In genomic region chr12:117155278-117156060, GRCh38 we compare ENCODE assay signal across 1 cellular context.
TF ChIP-seq lines count a peak whose summit lies in the region.

No MANE protein-coding gene starts in this region.

TF ChIP-seq in HepG2, 621 proteins besides CTCF, POLR2A, EP300 and RAD21 (continued from another document and continues in another):
- TF ChIP-seq, protein P1, sequence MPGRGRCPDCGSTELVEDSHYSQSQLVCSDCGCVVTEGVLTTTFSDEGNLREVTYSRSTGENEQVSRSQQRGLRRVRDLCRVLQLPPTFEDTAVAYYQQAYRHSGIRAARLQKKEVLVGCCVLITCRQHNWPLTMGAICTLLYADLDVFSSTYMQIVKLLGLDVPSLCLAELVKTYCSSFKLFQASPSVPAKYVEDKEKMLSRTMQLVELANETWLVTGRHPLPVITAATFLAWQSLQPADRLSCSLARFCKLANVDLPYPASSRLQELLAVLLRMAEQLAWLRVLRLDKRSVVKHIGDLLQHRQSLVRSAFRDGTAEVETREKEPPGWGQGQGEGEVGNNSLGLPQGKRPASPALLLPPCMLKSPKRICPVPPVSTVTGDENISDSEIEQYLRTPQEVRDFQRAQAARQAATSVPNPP (CRISPR knock-in tag; IDR thresholded peaks at IDR 0.05), result no peak
- TF ChIP-seq ZBED4 (CRISPR knock-in tag; IDR thresholded peaks at IDR 0.05; ENCODE audit: borderline replicate concordance) (no peak), ZNF776 (CRISPR knock-in tag; IDR thresholded peaks at IDR 0.05) (no peak), NFKBIZ (CRISPR knock-in tag; IDR thresholded peaks at IDR 0.05) (no peak), AGO1 (IDR thresholded peaks at IDR 0.05; ENCODE audit: low read depth, low read length, poor library complexity, severe bottlenecking) (peak; percentile 22), TFAP4 (IDR thresholded peaks at IDR 0.05; ENCODE audit: borderline replicate concordance, low read depth) (peak; percentile 79), SALL2 (CRISPR knock-in tag; IDR thresholded peaks at IDR 0.05) (peak; percentile 49; the same call in 1 of the 2 replicates), IRF9 (CRISPR knock-in tag; IDR thresholded peaks at IDR 0.05; ENCODE audit: borderline replicate concordance) (no peak), SNAI1 (CRISPR knock-in tag; IDR thresholded peaks at IDR 0.05; ENCODE audit: borderline replicate concordance) (no peak), ZNF850 (CRISPR knock-in tag; conservative IDR thresholded peaks at IDR 0.05) (no peak), ZNF572 (CRISPR knock-in tag; IDR thresholded peaks at IDR 0.05) (no peak), MTERF4 (CRISPR knock-in tag; IDR thresholded peaks at IDR 0.05) (no peak), ETV6 (CRISPR knock-in tag; conservative IDR thresholded peaks at IDR 0.05) (no peak), MIER2 (CRISPR knock-in tag; IDR thresholded peaks at IDR 0.05) (no peak), ATF1 (CRISPR knock-in tag; IDR thresholded peaks at IDR 0.05) (no peak), EED (CRISPR knock-in tag; IDR thresholded peaks at IDR 0.05) (peak; percentile 45), ZNF232 (CRISPR knock-in tag; IDR thresholded peaks at IDR 0.05; ENCODE audit: borderline replicate concordance) (no peak), TAF15 (IDR thresholded peaks at IDR 0.05; ENCODE audit: low read depth, low read length, poor library complexity, severe bottlenecking) (no peak), ISX (CRISPR knock-in tag; conservative IDR thresholded peaks at IDR 0.05) (no peak), SNAPC4 (CRISPR knock-in tag; IDR thresholded peaks at IDR 0.05) (no peak), ZNF564 (CRISPR knock-in tag; IDR thresholded peaks at IDR 0.05) (no peak), TP53 (CRISPR knock-in tag; conservative IDR thresholded peaks at IDR 0.05) (no peak), MXD1 (CRISPR knock-in tag; IDR thresholded peaks at IDR 0.05) (no peak), ZBTB10 (CRISPR knock-in tag; IDR thresholded peaks at IDR 0.05; ENCODE audit: borderline replicate concordance) (no peak), ZNF546 (CRISPR knock-in tag; conservative IDR thresholded peaks at IDR 0.05) (no peak), KMT2A (CRISPR knock-in tag; IDR thresholded peaks at IDR 0.05) (no peak), HIVEP1 (CRISPR knock-in tag; IDR thresholded peaks at IDR 0.05) (no peak), ZBTB20 (CRISPR knock-in tag; IDR thresholded peaks at IDR 0.05; ENCODE audit: borderline replicate concordance, low read depth) (no peak), AGO2 (optimal IDR thresholded peaks at IDR 0.05; ENCODE audit: low read depth, low read length) (peak; percentile 81), ZNF644 (CRISPR knock-in tag; IDR thresholded peaks at IDR 0.05; ENCODE audit: low read depth) (0 out of 2 replicates have a peak, but pooled peaks have one; percentile 9), CHD2 (IDR thresholded peaks at IDR 0.05; ENCODE audit: low read depth, low read length) (no peak), ZNF720 (CRISPR knock-in tag; IDR thresholded peaks at IDR 0.05) (no peak), MXD3 (CRISPR knock-in tag; IDR thresholded peaks at IDR 0.05) (no peak), ZNF580 (CRISPR knock-in tag; IDR thresholded peaks at IDR 0.05; ENCODE audit: borderline replicate concordance, low read depth) (no peak; the same call in 1 of the 2 replicates), NR2F1 (CRISPR knock-in tag; IDR thresholded peaks at IDR 0.05) (no peak), HMG20A (CRISPR knock-in tag; IDR thresholded peaks at IDR 0.05; ENCODE audit: borderline replicate concordance) (no peak), ZNF614 (CRISPR knock-in tag; IDR thresholded peaks at IDR 0.05; ENCODE audit: borderline replicate concordance) (no peak), RBFOX2 (IDR thresholded peaks at IDR 0.05; ENCODE audit: low read depth, low read length) (no peak), MAFF (IDR thresholded peaks at IDR 0.05; ENCODE audit: low read depth, low read length) (no peak), CCAR2 (optimal IDR thresholded peaks at IDR 0.05; ENCODE audit: low read depth, low read length) (no peak), SP5 (CRISPR knock-in tag; IDR thresholded peaks at IDR 0.05; ENCODE audit: borderline replicate concordance, low read depth) (peak; percentile 74; the same call in 1 of the 2 replicates)
- TF ChIP-seq, protein P2, sequence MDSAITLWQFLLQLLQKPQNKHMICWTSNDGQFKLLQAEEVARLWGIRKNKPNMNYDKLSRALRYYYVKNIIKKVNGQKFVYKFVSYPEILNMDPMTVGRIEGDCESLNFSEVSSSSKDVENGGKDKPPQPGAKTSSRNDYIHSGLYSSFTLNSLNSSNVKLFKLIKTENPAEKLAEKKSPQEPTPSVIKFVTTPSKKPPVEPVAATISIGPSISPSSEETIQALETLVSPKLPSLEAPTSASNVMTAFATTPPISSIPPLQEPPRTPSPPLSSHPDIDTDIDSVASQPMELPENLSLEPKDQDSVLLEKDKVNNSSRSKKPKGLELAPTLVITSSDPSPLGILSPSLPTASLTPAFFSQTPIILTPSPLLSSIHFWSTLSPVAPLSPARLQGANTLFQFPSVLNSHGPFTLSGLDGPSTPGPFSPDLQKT (CRISPR knock-in tag; IDR thresholded peaks at IDR 0.05; ENCODE audit: borderline replicate concordance), result no peak
- TF ChIP-seq, protein P3, sequence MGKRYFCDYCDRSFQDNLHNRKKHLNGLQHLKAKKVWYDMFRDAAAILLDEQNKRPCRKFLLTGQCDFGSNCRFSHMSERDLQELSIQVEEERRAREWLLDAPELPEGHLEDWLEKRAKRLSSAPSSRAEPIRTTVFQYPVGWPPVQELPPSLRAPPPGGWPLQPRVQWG (CRISPR knock-in tag; IDR thresholded peaks at IDR 0.05; ENCODE audit: borderline replicate concordance, low read depth), result no peak
- TF ChIP-seq, protein P4, sequence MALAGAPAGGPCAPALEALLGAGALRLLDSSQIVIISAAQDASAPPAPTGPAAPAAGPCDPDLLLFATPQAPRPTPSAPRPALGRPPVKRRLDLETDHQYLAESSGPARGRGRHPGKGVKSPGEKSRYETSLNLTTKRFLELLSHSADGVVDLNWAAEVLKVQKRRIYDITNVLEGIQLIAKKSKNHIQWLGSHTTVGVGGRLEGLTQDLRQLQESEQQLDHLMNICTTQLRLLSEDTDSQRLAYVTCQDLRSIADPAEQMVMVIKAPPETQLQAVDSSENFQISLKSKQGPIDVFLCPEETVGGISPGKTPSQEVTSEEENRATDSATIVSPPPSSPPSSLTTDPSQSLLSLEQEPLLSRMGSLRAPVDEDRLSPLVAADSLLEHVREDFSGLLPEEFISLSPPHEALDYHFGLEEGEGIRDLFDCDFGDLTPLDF (CRISPR knock-in tag; IDR thresholded peaks at IDR 0.05), result no peak
